In the genomic region with DNA sequence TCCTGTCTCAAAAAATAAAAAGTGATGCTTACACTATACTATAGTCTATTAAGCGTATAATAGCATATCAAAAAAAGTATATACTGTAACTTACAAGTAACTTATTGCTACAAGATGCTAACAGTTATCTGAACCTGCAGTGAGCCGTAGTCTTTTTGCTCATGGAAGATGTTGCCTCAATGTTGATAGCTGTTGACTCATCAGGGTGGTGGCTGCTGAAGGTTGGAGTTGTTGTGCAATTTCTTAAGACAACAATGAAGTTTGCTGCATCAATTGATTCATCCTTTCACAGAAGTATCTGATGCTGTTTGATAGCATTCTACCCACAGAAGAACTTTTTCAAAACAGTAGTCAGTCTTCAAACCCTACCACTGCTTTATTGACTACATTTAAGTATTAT, we compare ENCODE assay signal across 13 cellular contexts. TPM values are rescaled to one million over a fixed set of nuclear protein-coding genes. Genes with fewer than 3 reads are reported as not detected.
A peak's percentile ranks its signal among the peaks of the same experiment; 100 is the strongest.
DNase-seq lines count a peak whose midpoint lies in the region; ATAC-seq, FAIRE-seq and TF ChIP-seq lines count a peak whose summit lies in the region.
"Had no signal": no experiment of that assay in that cellular context is flagged by ENCODE, and none has a peak within 500 bp of the region (broad histone marks: within the 10 kb centered on the region; RNA-seq: fewer than 3 reads in every experiment).

No MANE protein-coding gene starts in this region.

- no peak overlapping the region for H3K4me3 ChIP-seq in bronchial epithelial cell (ENCODE audit: low read depth, low read length)
- H3K4me3 ChIP-seq: PC-9 had no signal

- intact Hi-C loops in left colon (cut with DNase I, micrococcal nuclease): no loop called here

- ATAC-seq in left colon (peak; percentile 64), GM18861 (IDR thresholded peaks at IDR 0.05; ENCODE audit: unreplicated experiment) (no peak)

- in situ Hi-C loops in Caki2 (cut with HindIII; ENCODE audit: low pct_unique_long_range_greater_than_20kb, low sequenced_read_pairs): no loop called here

- H3K27me3 ChIP-seq in bronchial epithelial cell (ENCODE audit: control insufficient read depth, insufficient read depth, low read length): no peaks in the 10 kb centered on the region

- FAIRE-seq in bronchial epithelial cell (lab: Jason Lieb, UNC): peak; percentile 62

- TF ChIP-seq CTCF in bronchial epithelial cell (IDR thresholded peaks at IDR 0.05; ENCODE audit: insufficient read depth, low read length, severe bottlenecking): no peak

- H3K36me3 ChIP-seq in bronchial epithelial cell (ENCODE audit: control insufficient read depth, insufficient read depth, low read length): no peaks in the 10 kb centered on the region

- DNase-seq in Caki2 (ENCODE audit: low read depth) (peak; percentile 12), LoVo (ENCODE audit: low spot score) (peak; percentile 20), bronchial epithelial cell (ENCODE audit: low read depth) (peak; percentile 90), left colon (no peak), medulla oblongata (ENCODE audit: extremely low spot score) (no peak), cerebellum (ENCODE audit: low spot score) (no peak)
- DNase-seq in effector CD8-positive, alpha-beta T cell (lab: John Stamatoyannopoulos, UW): no peak
- DNase-seq: GOT3; NCI-H2081 treated with DMSO at 0.1 percent for 48 hours; stimulated activated CD4-positive, alpha-beta T cell treated with anti-CD3 and anti-CD28 coated beads, Interleukin-4, amount 100 ng/mL, for 24 hours; T1000 had no signal

RNA-seq across cellular contexts. Expression of gene C9orf40, which starts 7.8 kb away (rescaled TPM):
- 5.1 and 6.7 TPM in 2 replicates for total RNA-seq in Caki2 (2014; rRNA removed; shearing (Covaris generic); ENCODE audit: low replicate concordance)
- total RNA-seq in bronchial epithelial cell (3.1 and 3.2 TPM in 2 replicates), left colon (10 to 100 TPM in 1 of 2 donors, 1 to 10 TPM in 1; 9.6 to 10.7 TPM), cerebellum (9.1 TPM)

Comparison
In these comparisons a context has a peak if more than half of its experiments do, and no peak if none do; other contexts are left out.
1. DNase-seq: peak in Caki2 (single experiment), LoVo (single experiment) and bronchial epithelial cell (single experiment); none in left colon (0 of 2), medulla oblongata (single experiment), cerebellum (single experiment) and effector CD8-positive, alpha-beta T cell (single experiment).